In the genomic region with DNA sequence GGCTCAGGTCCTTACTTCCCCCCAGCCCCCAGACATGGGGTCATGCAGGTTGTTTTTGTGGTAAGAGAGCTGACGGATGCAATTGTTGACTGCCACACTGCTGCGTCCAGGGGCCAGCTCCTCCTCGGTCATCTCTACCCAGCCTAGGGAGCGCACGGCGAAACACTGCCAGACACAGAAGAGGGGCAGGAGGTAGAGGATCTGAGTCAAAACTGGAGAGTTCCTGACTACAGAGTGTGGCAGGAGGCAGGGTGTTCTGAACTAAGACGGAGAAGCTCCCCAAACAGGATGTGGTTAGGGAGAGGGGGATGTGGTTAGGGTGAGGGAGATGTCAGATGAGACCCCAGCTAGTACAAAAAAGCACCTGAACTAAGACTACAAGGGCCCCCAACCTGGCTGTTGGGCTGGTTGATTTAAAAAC, we compare ENCODE assay signal across 9 cellular contexts. TPM values are rescaled to one million over a fixed set of nuclear protein-coding genes. Genes with fewer than 3 reads are reported as not detected.
DNase-seq lines count a peak whose midpoint lies in the region; ATAC-seq lines count a peak whose summit lies in the region.
"Had no signal": no experiment of that assay in that cellular context is flagged by ENCODE, and none has a peak within 500 bp of the region (broad histone marks: within the 10 kb centered on the region; RNA-seq: fewer than 3 reads in every experiment).

No MANE protein-coding gene starts in this region.

- peak overlapping the region; percentile 73 for H3K4me3 Mint-ChIP-seq in activated CD4-positive, alpha-beta T cell treated with anti-CD3 and anti-CD28 coated beads, Interleukin-2, amount 10 ng/mL, durations not matched to agents 7 days and 5 days
- H3K4me3 Mint-ChIP-seq: nephron had no signal

- no peaks in the 10 kb centered on the region for H3K27me3 Mint-ChIP-seq in activated CD4-positive, alpha-beta T cell treated with anti-CD3 and anti-CD28 coated beads, Interleukin-2, amount 10 ng/mL, durations not matched to agents 7 days and 5 days

- intact Hi-C loops in left colon (cut with DNase I, micrococcal nuclease), result no loop called here

- POLR2A ChIA-PET in activated CD4-positive, alpha-beta T cell treated with anti-CD3 and anti-CD28 coated beads, Interleukin-2, amount 10 ng/mL, durations not matched to agents 7 days and 5 days (lab: Charles Lee), result interaction anchor here (0.6 to 3.1 kb wide), 4 partner anchors 12 to 49 kb away, joined by 3 to 12 read pairs (median 7); partner anchors contain the start of genes APBB1 and SMPD1

- peak overlapping the region; percentile 96 for H3K27ac Mint-ChIP-seq in activated CD4-positive, alpha-beta T cell treated with anti-CD3 and anti-CD28 coated beads, Interleukin-2, amount 10 ng/mL, durations not matched to agents 7 days and 5 days
- H3K27ac Mint-ChIP-seq: nephron had no signal

- H3K36me3 Mint-ChIP-seq in activated CD4-positive, alpha-beta T cell treated with anti-CD3 and anti-CD28 coated beads, Interleukin-2, amount 10 ng/mL, durations not matched to agents 7 days and 5 days (ENCODE audit: low read depth), result peaks cover 50% of the 10 kb centered on the region

- CTCF ChIA-PET in activated CD4-positive, alpha-beta T cell treated with anti-CD3 and anti-CD28 coated beads, Interleukin-2, amount 10 ng/mL, durations not matched to agents 7 days and 5 days (lab: Charles Lee), result interaction anchor here (0.5 to 7.2 kb wide), 16 partner anchors 9 to 335 kb away, joined by 3 to 61 read pairs (median 5); partner anchors contain the start of genes APBB1, HPX and SMPD1

- H3K4me1 Mint-ChIP-seq in activated CD4-positive, alpha-beta T cell treated with anti-CD3 and anti-CD28 coated beads, Interleukin-2, amount 10 ng/mL, durations not matched to agents 7 days and 5 days, result peaks cover 70% of the 10 kb centered on the region

- H3K9me3 Mint-ChIP-seq in activated CD4-positive, alpha-beta T cell treated with anti-CD3 and anti-CD28 coated beads, Interleukin-2, amount 10 ng/mL, durations not matched to agents 7 days and 5 days, result no peaks in the 10 kb centered on the region
- H3K9me3 Mint-ChIP-seq: nephron had no signal

- peak; percentile 93 for DNase-seq in activated CD4-positive, alpha-beta T cell treated with anti-CD3 and anti-CD28 coated beads, Interleukin-2, amount 10 ng/mL, durations not matched to agents 7 days and 5 days
- no peak for DNase-seq in left colon
- no peak for DNase-seq in NCI-H526 treated with DMSO at 0.1 percent for 48 hours (lab: John Stamatoyannopoulos, UW)
- DNase-seq in left lobe of liver (ENCODE audit: low spot score), result no peak
- no peak for DNase-seq in globus pallidus (ENCODE audit: low spot score)
- DNase-seq in NCI-H69 (lab: John Stamatoyannopoulos, UW), result no peak

- peak; percentile 92 for ATAC-seq in GM19463 (IDR thresholded peaks at IDR 0.05; ENCODE audit: unreplicated experiment)
- ATAC-seq in HG03457 (IDR thresholded peaks at IDR 0.05; ENCODE audit: unreplicated experiment), result peak; percentile 96
- peak; percentile 34 for ATAC-seq in left colon
- no peak for ATAC-seq in left lobe of liver

RNA-seq across cellular contexts. Expression of gene SMPD1, which starts 12.3 kb away (rescaled TPM):
- total RNA-seq in activated CD4-positive, alpha-beta T cell treated with anti-CD3 and anti-CD28 coated beads, Interleukin-2, amount 10 ng/mL, durations not matched to agents 7 days and 5 days, result 10 to 100 TPM; 46.1 to 53.6 TPM
- total RNA-seq in left colon (100 to 1,000 TPM in 1 of 2 donors, 10 to 100 TPM in 1; 50.8 to 136 TPM), left lobe of liver (62.0 TPM)

RNA-seq across cellular contexts. Expression of gene APBB1, which starts 16.3 kb away (rescaled TPM):
- total RNA-seq in activated CD4-positive, alpha-beta T cell treated with anti-CD3 and anti-CD28 coated beads, Interleukin-2, amount 10 ng/mL, durations not matched to agents 7 days and 5 days, result 10 to 100 TPM; 58.2 to 61.3 TPM
- total RNA-seq in left colon (10 to 100 TPM in 1 of 2 donors, 1 to 10 TPM in 1; 5.2 to 11.2 TPM), left lobe of liver (3.6 TPM)

RNA-seq across cellular contexts. Expression of gene HPX, which starts 38.2 kb away (rescaled TPM):
- total RNA-seq in activated CD4-positive, alpha-beta T cell treated with anti-CD3 and anti-CD28 coated beads, Interleukin-2, amount 10 ng/mL, durations not matched to agents 7 days and 5 days, result under 1 TPM in 1 of 2 experiments, not detected in 1; 0.35 TPM
- total RNA-seq in left colon (1 to 10 TPM; 2.4 to 2.5 TPM), left lobe of liver (5,455 TPM)

Comparison
In these comparisons a context has a peak if more than half of its experiments do, and no peak if none do; other contexts are left out.
1. RNA of gene APBB1, which starts 16.3 kb away (total RNA-seq): 58.2 to 61.3 TPM in activated CD4-positive, alpha-beta T cell treated with anti-CD3 and anti-CD28 coated beads, Interleukin-2, amount 10 ng/mL, durations not matched to agents 7 days and 5 days; 5.2 to 11.2 TPM in left colon and 3.6 TPM in left lobe of liver (single experiment); every median in the first group is over 4 times any median in the second.
2. RNA of gene HPX, which starts 38.2 kb away (total RNA-seq): 5,455 TPM in left lobe of liver (single experiment); 2.4 to 2.5 TPM in left colon and 0.35 TPM in activated CD4-positive, alpha-beta T cell treated with anti-CD3 and anti-CD28 coated beads, Interleukin-2, amount 10 ng/mL, durations not matched to agents 7 days and 5 days; every median in the first group is over 1,000 times any median in the second.